In the genomic region with DNA sequence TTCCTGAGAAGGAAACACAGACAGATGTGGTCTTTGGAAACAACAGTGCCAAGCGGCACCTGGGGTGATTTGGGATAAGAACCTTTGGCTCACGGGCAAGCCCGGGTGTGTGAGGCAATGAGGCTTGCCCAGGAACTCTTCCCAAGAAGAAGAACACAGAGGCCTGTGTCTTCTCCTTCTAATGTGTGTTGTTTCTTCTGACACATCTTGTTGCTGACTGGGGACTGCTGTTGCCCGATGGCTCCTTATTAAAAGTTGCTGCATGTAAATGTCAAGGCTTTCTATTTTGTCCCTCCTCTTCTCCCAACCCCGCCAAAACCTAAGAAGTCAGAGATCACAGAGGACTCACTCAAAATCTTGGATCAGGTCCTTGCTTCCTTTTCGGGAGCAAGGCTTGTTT, we compare ENCODE assay signal across 18 cellular contexts.
"Had no signal": no experiment of that assay in that cellular context is flagged by ENCODE, and none has a peak within 500 bp of the region (broad histone marks: within the 10 kb centered on the region; RNA-seq: fewer than 3 reads in every experiment).

No MANE protein-coding gene starts in this region.

- H3K4me3 ChIP-seq: coronary artery, dorsolateral prefrontal cortex, gastrocnemius medialis, left ventricle myocardium inferior, tibial nerve, upper lobe of right lung, vagina had no signal

- H3K4me1 ChIP-seq: gastrocnemius medialis, vagina had no signal

- H3K27ac Mint-ChIP-seq: naive thymus-derived CD4-positive, alpha-beta T cell; nephron progenitor cell; stimulated activated memory B cell treated with anti-CD40 and anti-IgM and Interleukin-4, amounts not matched to agents 10 μg/mL and 1 μg/mL and 100 μg/mL, for 72 hours; stimulated activated naive CD8-positive, alpha-beta T cell treated with anti-CD3 and anti-CD28 coated beads, Interleukin-15, Interleukin-2, amounts not matched to agents 100 ng/mL and 50 ng/mL, for 24 hours had no signal

- H3K9me3 Mint-ChIP-seq: stimulated activated naive CD8-positive, alpha-beta T cell treated with anti-CD3 and anti-CD28 coated beads, Interleukin-15, Interleukin-2, amounts not matched to agents 100 ng/mL and 50 ng/mL, for 24 hours had no signal

- H3K27ac ChIP-seq: coronary artery, dorsolateral prefrontal cortex, gastrocnemius medialis, left ventricle myocardium inferior, neutrophil, tibial nerve, upper lobe of right lung, vagina had no signal

- DNase-seq: dorsolateral prefrontal cortex; effector CD8-positive, alpha-beta T cell; gastrocnemius medialis; islet precursor cell; left ventricle myocardium inferior; mesendoderm; naive thymus-derived CD4-positive, alpha-beta T cell; nephron progenitor cell; stimulated activated CD4-positive, alpha-beta T cell treated with anti-CD3 and anti-CD28 coated beads, Interleukin-4, amount 100 ng/mL, for 1 hour; stimulated activated CD8-positive, alpha-beta memory T cell treated with anti-CD3 and anti-CD28 coated beads, Interleukin-4, amount 100 ng/mL, for 48 hours; upper lobe of right lung had no signal

- H3K9me3 ChIP-seq: gastrocnemius medialis, left ventricle myocardium inferior, neutrophil, tibial nerve, upper lobe of right lung, vagina had no signal

- H3K36me3 Mint-ChIP-seq: stimulated activated memory B cell treated with anti-CD40 and anti-IgM and Interleukin-4, amounts not matched to agents 10 μg/mL and 1 μg/mL and 100 μg/mL, for 72 hours had no signal

- ATAC-seq: esophagus mucosa; gastrocnemius medialis; naive thymus-derived CD4-positive, alpha-beta T cell; stimulated activated memory B cell treated with anti-CD40 and anti-IgM and Interleukin-4, amounts not matched to agents 10 μg/mL and 1 μg/mL and 100 μg/mL, for 72 hours; upper lobe of right lung had no signal

- H3K4me1 Mint-ChIP-seq: stimulated activated memory B cell treated with anti-CD40 and anti-IgM and Interleukin-4, amounts not matched to agents 10 μg/mL and 1 μg/mL and 100 μg/mL, for 72 hours had no signal

- H3K27me3 Mint-ChIP-seq: stimulated activated memory B cell treated with anti-CD40 and anti-IgM and Interleukin-4, amounts not matched to agents 10 μg/mL and 1 μg/mL and 100 μg/mL, for 72 hours had no signal

- H3K4me3 Mint-ChIP-seq: naive thymus-derived CD4-positive, alpha-beta T cell; nephron progenitor cell; stimulated activated memory B cell treated with anti-CD40 and anti-IgM and Interleukin-4, amounts not matched to agents 10 μg/mL and 1 μg/mL and 100 μg/mL, for 72 hours; stimulated activated naive CD8-positive, alpha-beta T cell treated with anti-CD3 and anti-CD28 coated beads, Interleukin-15, Interleukin-2, amounts not matched to agents 100 ng/mL and 50 ng/mL, for 24 hours had no signal

- H3K27me3 ChIP-seq: gastrocnemius medialis, tibial nerve, upper lobe of right lung, vagina had no signal

- H3K36me3 ChIP-seq: gastrocnemius medialis, left ventricle myocardium inferior, neutrophil, tibial nerve, upper lobe of right lung, vagina had no signal
